In the genomic region with DNA sequence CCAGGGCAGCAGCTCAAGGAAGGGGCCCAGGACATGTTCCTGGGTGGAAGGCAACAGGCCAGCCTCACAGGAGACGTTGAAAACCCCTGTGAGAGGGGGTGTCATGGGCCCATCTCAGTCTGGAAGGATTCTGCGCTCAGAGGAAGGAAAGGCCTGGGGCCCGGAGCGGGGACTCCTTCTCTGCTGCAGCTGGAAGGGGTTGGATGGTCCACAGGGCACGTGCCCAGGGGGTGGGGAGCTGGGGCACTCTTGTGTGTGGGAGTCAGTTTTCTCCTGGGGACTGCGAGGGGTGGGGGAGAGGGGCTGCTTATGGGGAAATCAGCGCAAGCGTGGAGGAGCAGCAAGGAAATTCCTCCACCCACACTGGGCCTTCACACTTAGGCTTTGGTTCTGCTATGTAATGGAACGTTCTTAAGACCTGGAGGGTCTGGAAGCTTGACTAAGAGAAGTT, we compare ENCODE assay signal across 16 cellular contexts. TPM values are rescaled to one million over a fixed set of nuclear protein-coding genes. Genes with fewer than 3 reads are reported as not detected.
A peak's percentile ranks its signal among the peaks of the same experiment; 100 is the strongest.
DNase-seq lines count a peak whose midpoint lies in the region; ATAC-seq, FAIRE-seq and TF ChIP-seq lines count a peak whose summit lies in the region.
"Had no signal": no experiment of that assay in that cellular context is flagged by ENCODE, and none has a peak within 500 bp of the region (broad histone marks: within the 10 kb centered on the region; RNA-seq: fewer than 3 reads in every experiment).

No MANE protein-coding gene starts in this region.

- ATAC-seq in Right ventricle myocardium superior (ENCODE audit: poor library complexity) = no peak
- ATAC-seq in Right ventricle myocardium inferior = no peak
- ATAC-seq in HG02763 (IDR thresholded peaks at IDR 0.05; ENCODE audit: unreplicated experiment) = no peak
- ATAC-seq: naive thymus-derived CD4-positive, alpha-beta T cell; Panc1 had no signal

- TF ChIP-seq CTCF in tibial artery (IDR thresholded peaks at IDR 0.05) (no peak), D721Med (IDR thresholded peaks at IDR 0.05; ENCODE audit: insufficient read depth, missing control alignments) (no peak)

- intact Hi-C loops in Right ventricle myocardium superior (cut with DNase I) (no loop called here), Right ventricle myocardium inferior (cut with DNase I) (no loop called here), tibial artery (cut with DNase I; ENCODE audit: low total_unique reads) (loop anchor here (10.0 kb wide), 1 partner anchor 108 kb away; no protein-coding TSS in a partner anchor)

- FAIRE-seq in D721Med (lab: Jason Lieb, UNC) = no peak

- peaks cover 0 to 22% (median 19%) of the 10 kb centered on the region in 4 donors for H3K4me1 ChIP-seq in tibial artery

- H3K4me3 ChIP-seq in tibial artery = no peak overlapping the region
- H3K4me3 ChIP-seq: skin epidermis had no signal

- DNase-seq in Right ventricle myocardium superior (peak; percentile 30), Right ventricle myocardium inferior (ENCODE audit: missing footprints) (no peak), mesenteric fat pad (ENCODE audit: low spot score) (peak; percentile 83), tibial artery (peak; percentile 9 to 31), D721Med (ENCODE audit: insufficient read length, low spot score) (no peak), DMS114 treated with DMSO at 0.1 percent for 48 hours (lab: John Stamatoyannopoulos, UW; ENCODE audit: unreplicated experiment) (no peak)
- peak; percentile 11 for DNase-seq in activated CD8-positive, alpha-beta memory T cell treated with anti-CD3 and anti-CD28 coated beads, Interleukin-2, amount 50 U/mL, for 4 hours
- DNase-seq: activated CD4-positive, alpha-beta T cell treated with anti-CD3 and anti-CD28 coated beads for 48 hours; activated gamma-delta T cell treated with Interleukin-2 at 50 U/mL for 16 hours; kidney glomerular epithelial cell; NCI-H526 had no signal

- no peaks in the 10 kb centered on the region for H3K9me3 ChIP-seq in tibial artery

- H3K27me3 ChIP-seq in tibial artery = no peaks in the 10 kb centered on the region

- H3K27ac ChIP-seq in tibial artery = no peak overlapping the region
- H3K27ac ChIP-seq: HL-60, skin epidermis had no signal

- H3K36me3 ChIP-seq in tibial artery = peaks cover 0 to 2% (median 0%) of the 10 kb centered on the region in 3 donors

RNA-seq across cellular contexts. Expression of a gene that starts 2.9 kb away (rescaled TPM):
- total RNA-seq in Right ventricle myocardium superior (11.5 TPM), Right ventricle myocardium inferior (13.4 TPM), mesenteric fat pad (45.7 TPM)

Comparison
In these comparisons a context has a peak if more than half of its experiments do, and no peak if none do; other contexts are left out.
1. DNase-seq: peak in Right ventricle myocardium superior (single experiment), activated CD8-positive, alpha-beta memory T cell treated with anti-CD3 and anti-CD28 coated beads, Interleukin-2, amount 50 U/mL, for 4 hours (single experiment), mesenteric fat pad (single experiment) and tibial artery (2 of 2); none in Right ventricle myocardium inferior (single experiment), D721Med (single experiment) and DMS114 treated with DMSO at 0.1 percent for 48 hours (single experiment).